In the genomic region with DNA sequence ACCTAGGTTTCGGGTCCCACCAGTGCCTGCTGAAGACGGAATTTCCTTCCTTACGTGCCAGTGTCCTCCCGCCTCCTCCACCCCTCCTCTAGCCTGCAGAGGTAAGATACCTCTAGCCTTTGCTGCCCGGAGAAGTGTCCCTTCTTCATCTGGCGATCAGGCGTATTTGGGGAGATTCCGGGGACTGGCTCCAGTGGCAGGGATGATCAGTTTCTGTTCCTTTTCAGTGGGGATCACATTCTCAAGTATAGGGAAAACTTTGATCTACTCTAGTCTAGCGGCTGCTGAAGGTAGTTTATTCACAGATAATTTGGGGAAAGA, we compare ENCODE assay signal across 8 cellular contexts. TPM values are rescaled to one million over a fixed set of nuclear protein-coding genes. Genes with fewer than 3 reads are reported as not detected.
DNase-seq lines count a peak whose midpoint lies in the region; ATAC-seq, FAIRE-seq and TF ChIP-seq lines count a peak whose summit lies in the region.

No MANE protein-coding gene starts in this region.

- 0% methylated on average over 9 of the region's 9 CpGs for WGBS in lung, 2 donors
- under 1% methylated on average over 9 of the region's 9 CpGs for WGBS in urinary bladder

- peak overlapping the region; percentile 82 for H3K4me3 ChIP-seq in cardiac muscle cell
- H3K4me3 ChIP-seq in breast epithelium = peak overlapping the region; percentile 82 to 99 (median 89)
- peak overlapping the region; percentile 93 for H3K4me3 ChIP-seq in lung
- H3K4me3 ChIP-seq in urinary bladder (ENCODE audit: low read depth, low read length) = peak overlapping the region; percentile 92

- H3K27ac ChIP-seq in cardiac muscle cell (peak overlapping the region; percentile 97), breast epithelium (peak overlapping the region; percentile 97), lung (ENCODE audit: low read depth in 1 of 2, low read length in 1 of 2) (peak overlapping the region; percentile 89 to 98), urinary bladder (ENCODE audit: low read depth) (peak overlapping the region; percentile 94)

- H3K36me3 ChIP-seq in cardiac muscle cell = no peaks in the 10 kb centered on the region
- no peaks in the 10 kb centered on the region for H3K36me3 ChIP-seq in breast epithelium
- H3K36me3 ChIP-seq in lung (ENCODE audit: control insufficient read depth in 2 of 2, insufficient read depth in 2 of 2, low read length in 2 of 2) = no peaks in the 10 kb centered on the region
- H3K36me3 ChIP-seq in urinary bladder (ENCODE audit: insufficient read depth) = no peaks in the 10 kb centered on the region

- TF ChIP-seq POLR2A in breast epithelium (IDR thresholded peaks at IDR 0.05) = no peak
- no peak for TF ChIP-seq POLR2A in GM12892 (IDR thresholded peaks at IDR 0.05; ENCODE audit: low read depth, low read length)

- TF ChIP-seq CTCF in cardiac muscle cell (IDR thresholded peaks at IDR 0.05; ENCODE audit: low read depth, low read length) = no peak
- TF ChIP-seq CTCF in breast epithelium (IDR thresholded peaks at IDR 0.05) = no peak
- no peak for TF ChIP-seq CTCF in lung (IDR thresholded peaks at IDR 0.05; ENCODE audit: control extremely low read depth, extremely low read depth)

- intact Hi-C loops in left ventricle myocardium superior (cut with micrococcal nuclease) = no loop called here
- intact Hi-C loops in breast epithelium (cut with DNase I; ENCODE audit: low total_unique reads) = no loop called here

- H3K4me1 ChIP-seq in cardiac muscle cell (ENCODE audit: low read depth) (peaks cover 7% of the 10 kb centered on the region), breast epithelium (no peaks in the 10 kb centered on the region), lung (ENCODE audit: control insufficient read depth in 2 of 2, insufficient read depth in 2 of 2, low read length in 2 of 2) (peaks cover 0 to 5% of the 10 kb centered on the region in 2 donors), urinary bladder (ENCODE audit: insufficient read depth) (no peaks in the 10 kb centered on the region)

- H3K9me3 ChIP-seq in cardiac muscle cell (ENCODE audit: low read depth) = no peaks in the 10 kb centered on the region
- H3K9me3 ChIP-seq in breast epithelium = no peaks in the 10 kb centered on the region
- no peaks in the 10 kb centered on the region for H3K9me3 ChIP-seq in lung (ENCODE audit: control insufficient read depth in 2 of 2, insufficient read depth in 1 of 2, low read length in 1 of 2)

- ATAC-seq in left ventricle myocardium superior (no peak), lung (ENCODE audit: insufficient read depth, low FRiP score) (peak; percentile 2)

- peak in 1 of 2 donors; percentile 8 for DNase-seq in cardiac muscle cell (ENCODE audit: low read depth in 1 of 2, low spot score in 1 of 2)
- DNase-seq in left ventricle myocardium superior = no peak
- peak; percentile 39 for DNase-seq in MV-4-11 (lab: John Stamatoyannopoulos, UW)
- DNase-seq in breast epithelium (ENCODE audit: low spot score in 2 of 2) = peak in 1 of 2 donors; percentile 29
- no peak for DNase-seq in lung (ENCODE audit: low spot score)
- DNase-seq in stimulated activated naive CD4-positive, alpha-beta T cell treated with Interleukin-2 at 50 U/mL for 16 hours (lab: John Stamatoyannopoulos, UW) = no peak
- DNase-seq in GM12892 (ENCODE audit: insufficient read length) = no peak

- H3K27me3 ChIP-seq in cardiac muscle cell = no peaks in the 10 kb centered on the region
- no peaks in the 10 kb centered on the region for H3K27me3 ChIP-seq in breast epithelium
- H3K27me3 ChIP-seq in lung (ENCODE audit: control insufficient read depth, insufficient read depth) = no peaks in the 10 kb centered on the region

- FAIRE-seq in GM12892 (lab: Jason Lieb, UNC) = no peak

RNA-seq across cellular contexts. Expression of a gene that starts 0.7 kb away (rescaled TPM):
- total RNA-seq in cardiac muscle cell = 27.8 and 49.6 TPM in 2 replicates
- 24.9 and 31.6 TPM in 2 replicates for polyA plus RNA-seq in cardiac muscle cell
- total RNA-seq in left ventricle myocardium superior = 31.7 TPM
- 100 to 1,000 TPM in 1 of 3 donors, 10 to 100 TPM in 2; 79.0 to 124 (median 95.0) TPM for total RNA-seq in breast epithelium
- total RNA-seq in lung = 10 to 100 TPM; 35.3 to 89.8 TPM
- 10 to 100 TPM in 1 of 2 donors, 1 to 10 TPM in 1; 4.3 to 10.7 TPM for polyA plus RNA-seq in lung
- 110 TPM for total RNA-seq in urinary bladder
- 13.0 TPM for polyA plus RNA-seq in urinary bladder
- 14.7 TPM for polyA plus RNA-seq in GM12892 (2012; ENCODE audit: missing spikeins)
